In genomic region chr17:44928950-44929720, GRCh38 we compare ENCODE assay signal across 18 cellular contexts. TPM values are rescaled to one million over a fixed set of nuclear protein-coding genes. Genes with fewer than 3 reads are reported as not detected.
"Had no signal": no experiment of that assay in that cellular context is flagged by ENCODE, and none has a peak within 500 bp of the region (broad histone marks: within the 10 kb centered on the region; RNA-seq: fewer than 3 reads in every experiment).

No MANE protein-coding gene starts in this region.

- H3K9me3 ChIP-seq: right atrium auricular region, upper lobe of left lung had no signal

- H3K4me3 ChIP-seq: coronary artery, right atrium auricular region, smooth muscle cell, upper lobe of left lung had no signal

- H3K36me3 ChIP-seq: right atrium auricular region, upper lobe of left lung had no signal

- H3K4me3 Mint-ChIP-seq: activated naive CD4-positive, alpha-beta T cell treated with anti-CD3 and anti-CD28 coated beads, Interleukin-2, amount 10 ng/mL, durations not matched to agents 7 days and 5 days; natural killer cell treated with Interleukin-12 subunit alpha and Interleukin-12 subunit beta and Interleukin-15 and Interleukin-18, amount 100 ng/mL, for 72 hours; stimulated activated naive CD8-positive, alpha-beta T cell treated with anti-CD3 and anti-CD28 coated beads, Interleukin-15, amount 100 ng/mL, for 72 hours; WTC11 had no signal

- H3K27me3 Mint-ChIP-seq: activated naive CD4-positive, alpha-beta T cell treated with anti-CD3 and anti-CD28 coated beads, Interleukin-2, amount 10 ng/mL, durations not matched to agents 7 days and 5 days; natural killer cell treated with Interleukin-12 subunit alpha and Interleukin-12 subunit beta and Interleukin-15 and Interleukin-18, amount 100 ng/mL, for 72 hours; stimulated activated naive CD8-positive, alpha-beta T cell treated with anti-CD3 and anti-CD28 coated beads, Interleukin-15, amount 100 ng/mL, for 72 hours had no signal

- H3K36me3 Mint-ChIP-seq: natural killer cell treated with Interleukin-12 subunit alpha and Interleukin-12 subunit beta and Interleukin-15 and Interleukin-18, amount 100 ng/mL, for 72 hours had no signal

- H3K4me1 ChIP-seq: upper lobe of left lung had no signal

- H3K4me1 Mint-ChIP-seq: activated naive CD4-positive, alpha-beta T cell treated with anti-CD3 and anti-CD28 coated beads, Interleukin-2, amount 10 ng/mL, durations not matched to agents 7 days and 5 days; stimulated activated naive CD8-positive, alpha-beta T cell treated with anti-CD3 and anti-CD28 coated beads, Interleukin-15, amount 100 ng/mL, for 72 hours; WTC11 had no signal

- H3K27ac Mint-ChIP-seq: activated naive CD4-positive, alpha-beta T cell treated with anti-CD3 and anti-CD28 coated beads, Interleukin-2, amount 10 ng/mL, durations not matched to agents 7 days and 5 days; natural killer cell treated with Interleukin-12 subunit alpha and Interleukin-12 subunit beta and Interleukin-15 and Interleukin-18, amount 100 ng/mL, for 72 hours; stimulated activated naive CD8-positive, alpha-beta T cell treated with anti-CD3 and anti-CD28 coated beads, Interleukin-15, amount 100 ng/mL, for 72 hours; WTC11 had no signal

- DNase-seq: activated CD4-positive, alpha-beta T cell treated with anti-CD3 and anti-CD28 coated beads for 48 hours; activated CD8-positive, alpha-beta memory T cell treated with anti-CD3 and anti-CD28 coated beads for 24 hours; activated naive CD4-positive, alpha-beta T cell treated with anti-CD3 and anti-CD28 coated beads, Interleukin-2, amount 10 ng/mL, durations not matched to agents 7 days and 5 days; activated T-cell treated with anti-CD3 and anti-CD28 coated beads for 4 hours; caudate nucleus; foreskin fibroblast; hypothalamus; mesenchymal stem cell; stimulated activated naive CD8-positive, alpha-beta T cell treated with anti-CD3 and anti-CD28 coated beads, Interleukin-15, amount 100 ng/mL, for 72 hours; T-helper 2 cell; upper lobe of left lung had no signal

- ATAC-seq: natural killer cell treated with Interleukin-12 subunit alpha and Interleukin-12 subunit beta and Interleukin-15 and Interleukin-18, amount 100 ng/mL, for 72 hours; stimulated activated naive CD8-positive, alpha-beta T cell treated with anti-CD3 and anti-CD28 coated beads, Interleukin-15, amount 100 ng/mL, for 72 hours; WTC11 had no signal

- H3K27ac ChIP-seq: coronary artery, right atrium auricular region, upper lobe of left lung had no signal

- FAIRE-seq: TTC549 had no signal

- H3K27me3 ChIP-seq: right atrium auricular region, upper lobe of left lung had no signal

- H3K9me3 Mint-ChIP-seq: activated naive CD4-positive, alpha-beta T cell treated with anti-CD3 and anti-CD28 coated beads, Interleukin-2, amount 10 ng/mL, durations not matched to agents 7 days and 5 days; natural killer cell treated with Interleukin-12 subunit alpha and Interleukin-12 subunit beta and Interleukin-15 and Interleukin-18, amount 100 ng/mL, for 72 hours; stimulated activated naive CD8-positive, alpha-beta T cell treated with anti-CD3 and anti-CD28 coated beads, Interleukin-15, amount 100 ng/mL, for 72 hours; WTC11 had no signal

RNA-seq across cellular contexts. Expression of gene GFAP, which starts 13.8 kb away (rescaled TPM):
- total RNA-seq: kidney epithelial cell; natural killer cell treated with Interleukin-12 subunit alpha and Interleukin-12 subunit beta and Interleukin-15 and Interleukin-18, amount 100 ng/mL, for 72 hours; upper lobe of left lung had no signal

RNA-seq across cellular contexts. Expression of gene C1QL1, which starts 39.0 kb away (rescaled TPM):
- total RNA-seq: natural killer cell treated with Interleukin-12 subunit alpha and Interleukin-12 subunit beta and Interleukin-15 and Interleukin-18, amount 100 ng/mL, for 72 hours; smooth muscle cell had no signal
